In genomic region chr1:53484705-53485477, GRCh38 we compare ENCODE assay signal across 17 cellular contexts. TPM values are rescaled to one million over a fixed set of nuclear protein-coding genes. Genes with fewer than 3 reads are reported as not detected.
"Had no signal": no experiment of that assay in that cellular context is flagged by ENCODE, and none has a peak within 500 bp of the region (broad histone marks: within the 10 kb centered on the region; RNA-seq: fewer than 3 reads in every experiment).

No MANE protein-coding gene starts in this region.

- H3K9me3 ChIP-seq: gastroesophageal sphincter, left lung, psoas muscle had no signal

- H3K27ac Mint-ChIP-seq: activated CD4-positive, alpha-beta T cell treated with anti-CD3 and anti-CD28 coated beads, Interleukin-2, amount 10 ng/mL, durations not matched to agents 24 days and 14 days; activated CD8-positive, alpha-beta T cell treated with anti-CD3 and anti-CD28 coated beads for 36 hours; activated naive CD8-positive, alpha-beta T cell treated with anti-CD3 and anti-CD28 coated beads, Interleukin-2, amount 10 ng/mL, durations not matched to agents 7 days and 5 days; activated T-helper 17 cell treated with anti-CD3 and anti-CD28 coated beads, Interleukin-2, amount 50 U/mL, for 72 hours; T-cell had no signal

- DNase-seq: cortex of kidney had no signal

- H3K4me3 ChIP-seq: gastroesophageal sphincter, heart left ventricle, left lung, psoas muscle, skin epidermis had no signal

- H3K36me3 Mint-ChIP-seq: activated naive CD8-positive, alpha-beta T cell treated with anti-CD3 and anti-CD28 coated beads, Interleukin-2, amount 10 ng/mL, durations not matched to agents 7 days and 5 days; T-cell had no signal

- H3K4me1 Mint-ChIP-seq: activated T-helper 17 cell treated with anti-CD3 and anti-CD28 coated beads, Interleukin-2, amount 50 U/mL, for 72 hours had no signal

- H3K4me1 ChIP-seq: left lung, psoas muscle had no signal

- H3K27ac ChIP-seq: gastroesophageal sphincter, heart left ventricle, left lung, psoas muscle, skin epidermis had no signal

- H3K4me3 Mint-ChIP-seq: activated CD4-positive, alpha-beta T cell treated with anti-CD3 and anti-CD28 coated beads, Interleukin-2, amount 10 ng/mL, durations not matched to agents 24 days and 14 days; activated CD8-positive, alpha-beta T cell treated with anti-CD3 and anti-CD28 coated beads for 36 hours; activated naive CD8-positive, alpha-beta T cell treated with anti-CD3 and anti-CD28 coated beads, Interleukin-2, amount 10 ng/mL, durations not matched to agents 7 days and 5 days; activated T-helper 17 cell treated with anti-CD3 and anti-CD28 coated beads, Interleukin-2, amount 50 U/mL, for 72 hours; T-cell had no signal

- H3K36me3 ChIP-seq: gastroesophageal sphincter, heart left ventricle, left lung had no signal

- H3K9me3 Mint-ChIP-seq: activated CD4-positive, alpha-beta T cell treated with anti-CD3 and anti-CD28 coated beads, Interleukin-2, amount 10 ng/mL, durations not matched to agents 24 days and 14 days; activated CD8-positive, alpha-beta T cell treated with anti-CD3 and anti-CD28 coated beads for 36 hours; activated naive CD8-positive, alpha-beta T cell treated with anti-CD3 and anti-CD28 coated beads, Interleukin-2, amount 10 ng/mL, durations not matched to agents 7 days and 5 days; activated T-helper 17 cell treated with anti-CD3 and anti-CD28 coated beads, Interleukin-2, amount 50 U/mL, for 72 hours; T-cell had no signal

RNA-seq across cellular contexts. Expression of gene DMRTB1, which starts 25.7 kb away (rescaled TPM):
- total RNA-seq: activated CD4-positive, alpha-beta T cell treated with anti-CD3 and anti-CD28 coated beads, Interleukin-2, amount 10 ng/mL, durations not matched to agents 24 days and 14 days; activated CD8-positive, alpha-beta T cell treated with anti-CD3 and anti-CD28 coated beads for 36 hours; activated naive CD8-positive, alpha-beta T cell treated with anti-CD3 and anti-CD28 coated beads, Interleukin-2, amount 10 ng/mL, durations not matched to agents 7 days and 5 days; activated T-helper 17 cell treated with anti-CD3 and anti-CD28 coated beads, Interleukin-2, amount 50 U/mL, for 72 hours; esophagus mucosa; gastroesophageal sphincter; heart left ventricle; kidney epithelial cell; left lung; mononuclear cell; osteocyte; psoas muscle; T-cell; ureter had no signal
- polyA plus RNA-seq: heart left ventricle, neural cell, psoas muscle had no signal
